ENCODE assay signal across 19 cellular contexts in the genomic region with DNA sequence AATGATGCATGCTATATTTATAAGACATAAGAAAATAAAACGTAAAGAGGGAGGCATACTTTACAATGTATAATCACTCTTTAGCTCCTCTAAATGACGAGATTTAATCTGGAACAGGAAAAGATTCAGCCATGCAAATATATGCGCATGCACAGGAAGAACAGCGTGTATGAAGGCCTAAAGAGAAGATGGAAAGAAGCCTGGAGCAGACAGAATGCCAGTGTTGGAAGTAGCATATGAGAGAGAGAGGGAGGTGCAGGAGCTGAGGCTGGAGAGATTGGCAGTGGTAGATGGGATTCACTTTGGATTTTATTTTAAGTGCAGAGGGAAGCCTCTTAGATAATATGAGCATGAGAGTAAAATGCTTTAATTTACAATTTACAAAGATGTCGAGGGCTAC.
DNase-seq lines count a peak whose midpoint lies in the region; ATAC-seq and TF ChIP-seq lines count a peak whose summit lies in the region.
"Had no signal": no experiment of that assay in that cellular context is flagged by ENCODE, and none has a peak within 500 bp of the region (broad histone marks: within the 10 kb centered on the region; RNA-seq: fewer than 3 reads in every experiment).

No MANE protein-coding gene starts in this region.

- H2BK5ac ChIP-seq in H9 (ENCODE audit: insufficient read length, low read length), result no peak overlapping the region

- TF ChIP-seq POLR2A in vagina (IDR thresholded peaks at IDR 0.05), result no peak

- no peak overlapping the region for H2BK15ac ChIP-seq in H9 (ENCODE audit: low read depth, low read length)

- no peak overlapping the region for H2AK5ac ChIP-seq in H9 (ENCODE audit: insufficient read length, low read length)

- no peak overlapping the region for H2BK20ac ChIP-seq in H9 (ENCODE audit: low read depth, low read length, poor library complexity, severe bottlenecking)

- H3K9me3 Mint-ChIP-seq in H9, result peaks cover 0 to 5% of the 10 kb centered on the region in 2 experiments; a peak in 2 of 5 replicates
- H3K9me3 Mint-ChIP-seq in WTC11, result peaks cover 9% of the 10 kb centered on the region; the same call in 1 of the 2 replicates

- no peak overlapping the region for H4K91ac ChIP-seq in H9 (ENCODE audit: insufficient read length, low read depth, low read length)

- no peak overlapping the region for H2BK12ac ChIP-seq in H9 (ENCODE audit: insufficient read length, low read depth, low read length)

- H3K36me3 Mint-ChIP-seq in H9 (ENCODE audit: insufficient read depth in 1 of 3, low read depth in 3 of 3) (peaks cover 0 to 9% (median 3%) of the 10 kb centered on the region in 3 experiments; a peak in 4 of 7 replicates), WTC11 (peaks cover 4% of the 10 kb centered on the region)

- TF ChIP-seq CTCF in H9 (conservative IDR thresholded peaks at IDR 0.05) (no peak), WTC11 (IDR thresholded peaks at IDR 0.05) (no peak), vagina (IDR thresholded peaks at IDR 0.05) (no peak)

- H3K27me3 ChIP-seq in H9 (ENCODE audit: insufficient read depth, low read length), result no peaks in the 10 kb centered on the region
- no peaks in the 10 kb centered on the region for H3K27me3 ChIP-seq in vagina

- H3K4ac ChIP-seq in H9 (ENCODE audit: low read depth, low read length), result no peak overlapping the region

- H3K9ac ChIP-seq in H9 (ENCODE audit: extremely low read depth, insufficient read length, low read length), result no peak overlapping the region

- H3K23ac ChIP-seq in H9 (ENCODE audit: insufficient read length, low read depth, low read length), result no peak overlapping the region

- no peak overlapping the region for H4K8ac ChIP-seq in H9 (replicated peaks; ENCODE audit: insufficient read length, low read depth, low read length)

- peak overlapping the region in 2 of 3 experiments; percentile 1 to 25; a peak in 2 of 7 replicates for H3K27ac Mint-ChIP-seq in H9
- no peak overlapping the region for H3K27ac Mint-ChIP-seq in WTC11

- H3K4me3 Mint-ChIP-seq in H9, result no peak overlapping the region
- no peak overlapping the region for H3K4me3 Mint-ChIP-seq in WTC11

- no peak overlapping the region for H3K56ac ChIP-seq in H9 (ENCODE audit: insufficient read length, low read depth, low read length)

- CTCF ChIA-PET in WTC11 (lab: Charles Lee), result no interaction called here

- H3K79me2 ChIP-seq in H9 (ENCODE audit: insufficient read depth, low read length), result no peaks in the 10 kb centered on the region

- intact Hi-C loops in vagina (cut with DNase I), result no loop called here

- H3K9me3 ChIP-seq in H9 (ENCODE audit: control insufficient read depth, low read depth, low read length) (no peaks in the 10 kb centered on the region), vagina (no peaks in the 10 kb centered on the region)

- H2BK120ac ChIP-seq in H9 (ENCODE audit: low read depth, low read length, poor library complexity, severe bottlenecking), result no peak overlapping the region

- H3K27me3 Mint-ChIP-seq in H9 (ENCODE audit: low read depth) (no peaks in the 10 kb centered on the region), WTC11 (ENCODE audit: low read depth) (no peaks in the 10 kb centered on the region)

- H3T11ph ChIP-seq in H9 (ENCODE audit: low read length), result no peak overlapping the region

- H3K4me1 ChIP-seq in H9 (ENCODE audit: insufficient read depth, low read length) (peaks cover 3% of the 10 kb centered on the region; the same call in 1 of the 2 replicates), vagina (no peaks in the 10 kb centered on the region)

- peak; percentile 39 for ATAC-seq in WTC11
- ATAC-seq: HepG2 had no signal

- DNase-seq in H9 (no peak), WTC11 (ENCODE audit: low spot score) (no peak), medulla oblongata (ENCODE audit: extremely low spot score) (peak; percentile 62), substantia nigra (lab: John Stamatoyannopoulos, UW) (peak in 1 of 49 donors; percentile 57), vagina (ENCODE audit: extremely low spot score in 2 of 2) (no peak), T-helper 9 cell (no peak), GM19240 (ENCODE audit: insufficient read length, low spot score) (no peak), GOT3 (lab: John Stamatoyannopoulos, UW) (no peak)
- DNase-seq: ACHN, Kasumi-1, NCI-H1092 treated with DMSO at 0.1 percent for 48 hours, NCI-H1436, NCI-H187, NCI-H2107, NCI-H446 treated with DMSO at 0.1 percent for 48 hours, NCI-H69, SIG-M5 had no signal

- H3K18ac ChIP-seq in H9 (ENCODE audit: insufficient read length, low read depth, low read length), result no peak overlapping the region

- H3K36me3 ChIP-seq in vagina, result no peaks in the 10 kb centered on the region

- no peaks in the 10 kb centered on the region for H4K20me1 ChIP-seq in H9 (ENCODE audit: control insufficient read depth, insufficient read depth, insufficient read length)

- POLR2A ChIA-PET in WTC11 (lab: Charles Lee), result interaction anchor here (0.7 kb wide), 1 partner anchor 276 kb away, joined by 3 read pairs; no protein-coding TSS in a partner anchor

- WGBS in H9 (ENCODE audit: extremely low coverage, insufficient read length, low lambda C conversion rate), result no CpG with 5 or more reads among the region's 5 CpGs

- H3K4me2 ChIP-seq in H9 (ENCODE audit: insufficient read depth, insufficient read length, low read length), result no peak overlapping the region

- no peaks in the 10 kb centered on the region for H3K23me2 ChIP-seq in H9 (ENCODE audit: insufficient read length, low read depth, low read length, poor library complexity, severe bottlenecking)

- H3K14ac ChIP-seq in H9 (ENCODE audit: insufficient read depth, low read length), result no peak overlapping the region

- no peak overlapping the region for H2AFZ ChIP-seq in H9 (ENCODE audit: low read length)

- H3K4me1 Mint-ChIP-seq in H9 (peaks cover 15 to 16% of the 10 kb centered on the region in 2 experiments), WTC11 (peaks cover 24% of the 10 kb centered on the region)

- H3K79me1 ChIP-seq in H9 (ENCODE audit: insufficient read depth, low read depth, low read length, poor library complexity, severe bottlenecking), result no peaks in the 10 kb centered on the region

- no peak overlapping the region for H4K5ac ChIP-seq in H9 (ENCODE audit: insufficient read length, low read depth, low read length)

- H3K4me3 ChIP-seq in vagina, result no peak overlapping the region
- H3K4me3 ChIP-seq: SK-N-MC had no signal

- H3K27ac ChIP-seq in H9 (ENCODE audit: insufficient read length, low read depth, low read length) (no peak overlapping the region), substantia nigra (ENCODE audit: low read depth, low read length, poor library complexity, severe bottlenecking) (peak overlapping the region; percentile 40), vagina (no peak overlapping the region)
- H3K27ac ChIP-seq: SK-N-MC had no signal

TF ChIP-seq in WTC11, 78 proteins besides CTCF, POLR2A, EP300 and RAD21:
- TF ChIP-seq JUN (CRISPR knock-in tag; IDR thresholded peaks at IDR 0.05) (no peak), RORB (CRISPR knock-in tag; IDR thresholded peaks at IDR 0.05) (no peak), MYBL2 (CRISPR knock-in tag; IDR thresholded peaks at IDR 0.05) (no peak), ZNF263 (CRISPR knock-in tag; IDR thresholded peaks at IDR 0.05; ENCODE audit: low read depth) (no peak), NFYB (CRISPR knock-in tag; conservative IDR thresholded peaks at IDR 0.05; ENCODE audit: low read depth) (no peak), IRF2 (CRISPR knock-in tag; IDR thresholded peaks at IDR 0.05; ENCODE audit: borderline replicate concordance, low read depth) (no peak)
- TF ChIP-seq, protein P1, sequence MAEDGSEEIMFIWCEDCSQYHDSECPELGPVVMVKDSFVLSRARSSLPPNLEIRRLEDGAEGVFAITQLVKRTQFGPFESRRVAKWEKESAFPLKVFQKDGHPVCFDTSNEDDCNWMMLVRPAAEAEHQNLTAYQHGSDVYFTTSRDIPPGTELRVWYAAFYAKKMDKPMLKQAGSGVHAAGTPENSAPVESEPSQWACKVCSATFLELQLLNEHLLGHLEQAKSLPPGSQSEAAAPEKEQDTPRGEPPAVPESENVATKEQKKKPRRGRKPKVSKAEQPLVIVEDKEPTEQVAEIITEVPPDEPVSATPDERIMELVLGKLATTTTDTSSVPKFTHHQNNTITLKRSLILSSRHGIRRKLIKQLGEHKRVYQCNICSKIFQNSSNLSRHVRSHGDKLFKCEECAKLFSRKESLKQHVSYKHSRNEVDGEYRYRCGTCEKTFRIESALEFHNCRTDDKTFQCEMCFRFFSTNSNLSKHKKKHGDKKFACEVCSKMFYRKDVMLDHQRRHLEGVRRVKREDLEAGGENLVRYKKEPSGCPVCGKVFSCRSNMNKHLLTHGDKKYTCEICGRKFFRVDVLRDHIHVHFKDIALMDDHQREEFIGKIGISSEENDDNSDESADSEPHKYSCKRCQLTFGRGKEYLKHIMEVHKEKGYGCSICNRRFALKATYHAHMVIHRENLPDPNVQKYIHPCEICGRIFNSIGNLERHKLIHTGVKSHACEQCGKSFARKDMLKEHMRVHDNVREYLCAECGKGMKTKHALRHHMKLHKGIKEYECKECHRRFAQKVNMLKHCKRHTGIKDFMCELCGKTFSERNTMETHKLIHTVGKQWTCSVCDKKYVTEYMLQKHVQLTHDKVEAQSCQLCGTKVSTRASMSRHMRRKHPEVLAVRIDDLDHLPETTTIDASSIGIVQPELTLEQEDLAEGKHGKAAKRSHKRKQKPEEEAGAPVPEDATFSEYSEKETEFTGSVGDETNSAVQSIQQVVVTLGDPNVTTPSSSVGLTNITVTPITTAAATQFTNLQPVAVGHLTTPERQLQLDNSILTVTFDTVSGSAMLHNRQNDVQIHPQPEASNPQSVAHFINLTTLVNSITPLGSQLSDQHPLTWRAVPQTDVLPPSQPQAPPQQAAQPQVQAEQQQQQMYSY (CRISPR knock-in tag; IDR thresholded peaks at IDR 0.05), result no peak
- TF ChIP-seq, protein P2, sequence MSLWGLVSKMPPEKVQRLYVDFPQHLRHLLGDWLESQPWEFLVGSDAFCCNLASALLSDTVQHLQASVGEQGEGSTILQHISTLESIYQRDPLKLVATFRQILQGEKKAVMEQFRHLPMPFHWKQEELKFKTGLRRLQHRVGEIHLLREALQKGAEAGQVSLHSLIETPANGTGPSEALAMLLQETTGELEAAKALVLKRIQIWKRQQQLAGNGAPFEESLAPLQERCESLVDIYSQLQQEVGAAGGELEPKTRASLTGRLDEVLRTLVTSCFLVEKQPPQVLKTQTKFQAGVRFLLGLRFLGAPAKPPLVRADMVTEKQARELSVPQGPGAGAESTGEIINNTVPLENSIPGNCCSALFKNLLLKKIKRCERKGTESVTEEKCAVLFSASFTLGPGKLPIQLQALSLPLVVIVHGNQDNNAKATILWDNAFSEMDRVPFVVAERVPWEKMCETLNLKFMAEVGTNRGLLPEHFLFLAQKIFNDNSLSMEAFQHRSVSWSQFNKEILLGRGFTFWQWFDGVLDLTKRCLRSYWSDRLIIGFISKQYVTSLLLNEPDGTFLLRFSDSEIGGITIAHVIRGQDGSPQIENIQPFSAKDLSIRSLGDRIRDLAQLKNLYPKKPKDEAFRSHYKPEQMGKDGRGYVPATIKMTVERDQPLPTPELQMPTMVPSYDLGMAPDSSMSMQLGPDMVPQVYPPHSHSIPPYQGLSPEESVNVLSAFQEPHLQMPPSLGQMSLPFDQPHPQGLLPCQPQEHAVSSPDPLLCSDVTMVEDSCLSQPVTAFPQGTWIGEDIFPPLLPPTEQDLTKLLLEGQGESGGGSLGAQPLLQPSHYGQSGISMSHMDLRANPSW (CRISPR knock-in tag; conservative IDR thresholded peaks at IDR 0.05; ENCODE audit: low read depth), result no peak
TF ChIP-seq in WTC11: peak in this region for 0.
